ENCODE assay signal across 13 cellular contexts in genomic region chr12:131137836-131138637, GRCh38.
DNase-seq lines count a peak whose midpoint lies in the region; TF ChIP-seq lines count a peak whose summit lies in the region.
"Had no signal": no experiment of that assay in that cellular context is flagged by ENCODE, and none has a peak within 500 bp of the region (broad histone marks: within the 10 kb centered on the region; RNA-seq: fewer than 3 reads in every experiment).

No MANE protein-coding gene starts in this region.

- TF ChIP-seq CTCF in mammary epithelial cell (conservative IDR thresholded peaks at IDR 0.05 in 1 of 2, IDR thresholded peaks at IDR 0.05 in 1 of 2; ENCODE audit: extremely low read depth in 1 of 2, insufficient read depth in 1 of 2, low read depth in 1 of 2, low read length in 2 of 2) = no peak
- peak; percentile 45 for TF ChIP-seq CTCF in WERI-Rb-1 (IDR thresholded peaks at IDR 0.05; ENCODE audit: low read depth, low read length)
- peak; percentile 17 for TF ChIP-seq CTCF in kidney epithelial cell (IDR thresholded peaks at IDR 0.05; ENCODE audit: insufficient read depth, low read length, poor library complexity, severe bottlenecking)
- TF ChIP-seq CTCF in uterus (IDR thresholded peaks at IDR 0.05) = peak in 3 of 4 experiments; percentile 7 to 36 (median 33)

- H3K79me2 ChIP-seq in mammary epithelial cell (ENCODE audit: insufficient read depth, low read length) = no peaks in the 10 kb centered on the region

- H3K27me3 Mint-ChIP-seq in CD4-positive, alpha-beta memory T cell = peaks cover 0 to 2% of the 10 kb centered on the region in 2 donors

- H3K4me3 Mint-ChIP-seq in CD4-positive, alpha-beta memory T cell = peak overlapping the region in 1 of 8 donors; percentile 51

- BruUV-seq in mammary epithelial cell (replicated peaks; lab: Mats Ljungman, UMichigan) = no TSS peak

- no peak overlapping the region for H3K4me2 ChIP-seq in mammary epithelial cell (ENCODE audit: insufficient read depth, low read depth, low read length)

- in situ Hi-C loops in T47D (cut with HindIII; ENCODE audit: low pct_unique_long_range_greater_than_20kb, low sequenced_read_pairs) = no loop called here
- in situ Hi-C loops in mammary epithelial cell (cut with MboI; ENCODE audit: low sequenced_read_pairs in 2 of 2) = no loop called here

- no peak overlapping the region for H3K9ac ChIP-seq in mammary epithelial cell (ENCODE audit: insufficient read depth, low read length)

- dilution Hi-C loops in mammary epithelial cell (cut with HindIII; ENCODE audit: low sequenced_read_pairs) = no loop called here

- H2AFZ ChIP-seq in mammary epithelial cell (ENCODE audit: low read depth, low read length) = no peak overlapping the region

- DNase-seq in T47D (ENCODE audit: low read depth in 1 of 2, low spot score in 1 of 2) (peak; percentile 63 to 69), mammary epithelial cell (no peak), WERI-Rb-1 (peak; percentile 38), kidney epithelial cell (ENCODE audit: low read depth) (no peak), uterus (peak; percentile 73 to 80), MV-4-11 (lab: John Stamatoyannopoulos, UW) (no peak)
- DNase-seq in effector CD8-positive, alpha-beta T cell (lab: John Stamatoyannopoulos, UW) = no peak
- DNase-seq in CD4-positive, alpha-beta memory T cell = no peak
- DNase-seq: activated CD4-positive, alpha-beta T cell treated with anti-CD3 and anti-CD28 coated beads for 1 hour; left colon; NCI-H226; Right ventricle myocardium superior had no signal

- H3K4me3 ChIP-seq in mammary epithelial cell (replicated peaks in 1 of 3; ENCODE audit: insufficient read depth in 1 of 3, low read depth in 2 of 3, low read length in 3 of 3) (no peak overlapping the region), WERI-Rb-1 (ENCODE audit: low read depth, low read length) (no peak overlapping the region), kidney epithelial cell (ENCODE audit: low read depth, low read length) (no peak overlapping the region), uterus (no peak overlapping the region)
- H3K4me3 ChIP-seq in CD4-positive, alpha-beta memory T cell (ENCODE audit: low read length in 2 of 2) = no peak overlapping the region
- H3K4me3 ChIP-seq: prostate gland had no signal

- no peaks in the 10 kb centered on the region for H4K20me1 ChIP-seq in mammary epithelial cell (ENCODE audit: insufficient read depth, low read length)

- H3K27ac Mint-ChIP-seq in CD4-positive, alpha-beta memory T cell = no peak overlapping the region

- H3K4me1 ChIP-seq in mammary epithelial cell (ENCODE audit: insufficient read depth, low read length) (no peaks in the 10 kb centered on the region), uterus (no peaks in the 10 kb centered on the region)
- no peaks in the 10 kb centered on the region for H3K4me1 ChIP-seq in CD4-positive, alpha-beta memory T cell (ENCODE audit: insufficient read depth, low read length)
- H3K4me1 ChIP-seq: prostate gland had no signal

- no peaks in the 10 kb centered on the region for H3K4me1 Mint-ChIP-seq in CD4-positive, alpha-beta memory T cell

- CTCF ChIA-PET in mammary epithelial cell (lab: Charles Lee; ENCODE audit: low non-redundant PET) = no interaction called here
- CTCF ChIA-PET in CD4-positive, alpha-beta memory T cell (lab: Charles Lee; ENCODE audit: partially characterized antibody) = interaction anchor here (2.4 kb wide), 1 partner anchor 33 kb away, joined by 6 read pairs; no protein-coding TSS in a partner anchor

- H3K36me3 Mint-ChIP-seq in CD4-positive, alpha-beta memory T cell = no peaks in the 10 kb centered on the region

- 25% methylated on average over 17 of the region's 28 CpGs for WGBS in mammary epithelial cell (ENCODE audit: low coverage, missing lambda C conversion rate)

- H3K27me3 ChIP-seq in mammary epithelial cell (ENCODE audit: insufficient read depth, low read length) = no peaks in the 10 kb centered on the region
- no peaks in the 10 kb centered on the region for H3K27me3 ChIP-seq in WERI-Rb-1 (ENCODE audit: insufficient read depth, low read depth, severe bottlenecking)
- H3K27me3 ChIP-seq in kidney epithelial cell (ENCODE audit: control insufficient read depth, insufficient read depth, low read length) = peaks cover 24% of the 10 kb centered on the region
- H3K27me3 ChIP-seq in uterus = no peaks in the 10 kb centered on the region
- H3K27me3 ChIP-seq in CD4-positive, alpha-beta memory T cell (ENCODE audit: insufficient read depth, low read length) = no peaks in the 10 kb centered on the region

- intact Hi-C loops in mammary epithelial cell (cut with micrococcal nuclease) (no loop called here), uterus (cut with DNase I; ENCODE audit: low total_unique reads) (loop anchor here (10.0 kb wide), 1 partner anchor 223 kb away; no protein-coding TSS in a partner anchor)
- intact Hi-C loops in CD4-positive, alpha-beta memory T cell (cut with micrococcal nuclease) = no loop called here

- peaks cover 9% of the 10 kb centered on the region for H3K9me3 ChIP-seq in mammary epithelial cell (replicated peaks; ENCODE audit: insufficient read depth, low read length)
- no peaks in the 10 kb centered on the region for H3K9me3 ChIP-seq in WERI-Rb-1 (ENCODE audit: severe bottlenecking)
- H3K9me3 ChIP-seq in uterus = no peaks in the 10 kb centered on the region
- H3K9me3 ChIP-seq in CD4-positive, alpha-beta memory T cell (ENCODE audit: control insufficient read depth in 1 of 2, low read length in 2 of 2) = no peaks in the 10 kb centered on the region
- H3K9me3 ChIP-seq: prostate gland had no signal

- H3K9me3 Mint-ChIP-seq in CD4-positive, alpha-beta memory T cell = no peaks in the 10 kb centered on the region

- POLR2A ChIA-PET in CD4-positive, alpha-beta memory T cell (lab: Charles Lee; ENCODE audit: partially characterized antibody) = no interaction called here

- no peak overlapping the region for H3K27ac ChIP-seq in mammary epithelial cell (ENCODE audit: insufficient read depth, low read depth, low read length)
- H3K27ac ChIP-seq in WERI-Rb-1 = no peak overlapping the region
- H3K27ac ChIP-seq in uterus = no peak overlapping the region
- H3K27ac ChIP-seq in CD4-positive, alpha-beta memory T cell (ENCODE audit: low read depth, low read length) = no peak overlapping the region
- H3K27ac ChIP-seq: prostate gland had no signal

- H3K36me3 ChIP-seq in mammary epithelial cell (ENCODE audit: insufficient read depth, low read length) (no peaks in the 10 kb centered on the region), WERI-Rb-1 (no peaks in the 10 kb centered on the region), kidney epithelial cell (ENCODE audit: control insufficient read depth, insufficient read depth, low read length) (no peaks in the 10 kb centered on the region), uterus (no peaks in the 10 kb centered on the region)
- H3K36me3 ChIP-seq in CD4-positive, alpha-beta memory T cell (ENCODE audit: insufficient read depth, low read length) = no peaks in the 10 kb centered on the region
- H3K36me3 ChIP-seq: prostate gland had no signal

- no peak for TF ChIP-seq POLR2A in uterus (IDR thresholded peaks at IDR 0.05)

Comparison
In these comparisons a context has a peak if more than half of its experiments do, and no peak if none do; other contexts are left out.
1. DNase-seq: peak in T47D (2 of 2), WERI-Rb-1 (single experiment) and uterus (2 of 2); none in mammary epithelial cell (single experiment), kidney epithelial cell (single experiment), effector CD8-positive, alpha-beta T cell (single experiment), CD4-positive, alpha-beta memory T cell (0 of 5) and MV-4-11 (single experiment).
2. CTCF ChIP-seq: peak in WERI-Rb-1 (single experiment), kidney epithelial cell (single experiment) and uterus (3 of 4); none in mammary epithelial cell (0 of 2).